In the genomic region with DNA sequence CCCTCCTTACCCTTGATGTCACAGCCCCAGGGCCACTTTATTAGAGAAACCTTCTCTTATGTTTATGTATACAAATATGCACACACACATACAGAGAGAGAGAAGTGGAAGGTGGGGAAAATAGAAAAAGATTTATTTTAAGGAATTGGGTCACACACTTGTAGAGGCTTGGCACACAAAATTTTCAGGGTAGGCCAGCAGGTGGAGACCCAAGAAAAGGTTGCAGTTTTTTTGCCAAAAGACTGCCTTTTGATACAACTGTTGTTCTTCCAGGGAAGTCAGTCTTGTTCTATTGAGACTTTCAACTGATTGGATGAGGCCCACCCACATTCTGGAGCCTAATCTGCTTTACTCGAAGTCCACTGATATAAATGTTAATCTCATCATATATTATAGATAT, we compare ENCODE assay signal across 32 cellular contexts.
"Had no signal": no experiment of that assay in that cellular context is flagged by ENCODE, and none has a peak within 500 bp of the region (broad histone marks: within the 10 kb centered on the region; RNA-seq: fewer than 3 reads in every experiment).

No MANE protein-coding gene starts in this region.

- H3K4me3 ChIP-seq: SJCRH30, SK-N-MC had no signal

- H3K4me3 Mint-ChIP-seq: activated CD4-positive, alpha-beta T cell treated with anti-CD3 and anti-CD28 coated beads, Interleukin-2, amount 10 ng/mL, durations not matched to agents 24 days and 14 days; activated naive CD8-positive, alpha-beta T cell; activated naive CD8-positive, alpha-beta T cell treated with anti-CD3 and anti-CD28 coated beads, Interleukin-2, amount 50 U/mL, for 24 hours; brain had no signal

- H3K27ac Mint-ChIP-seq: activated CD4-positive, alpha-beta T cell treated with anti-CD3 and anti-CD28 coated beads, Interleukin-2, amount 10 ng/mL, durations not matched to agents 24 days and 14 days; activated naive CD8-positive, alpha-beta T cell; activated naive CD8-positive, alpha-beta T cell treated with anti-CD3 and anti-CD28 coated beads, Interleukin-2, amount 50 U/mL, for 24 hours; activated T-helper 2 cell treated with anti-CD3 and anti-CD28 coated beads, Interferon-gamma antibody, Interleukin-2, Interleukin-4, amounts not matched to agents 10 μg/mL and 5 μg/mL and 100 μg/mL, durations not matched to agents 14 hours and 24 hours and 36 hours; brain had no signal

- H3K4me1 ChIP-seq: SJCRH30 had no signal

- H3K9me3 Mint-ChIP-seq: activated CD4-positive, alpha-beta T cell treated with anti-CD3 and anti-CD28 coated beads, Interleukin-2, amount 10 ng/mL, durations not matched to agents 24 days and 14 days; activated naive CD8-positive, alpha-beta T cell treated with anti-CD3 and anti-CD28 coated beads, Interleukin-2, amount 50 U/mL, for 24 hours; activated T-helper 2 cell treated with anti-CD3 and anti-CD28 coated beads, Interferon-gamma antibody, Interleukin-2, Interleukin-4, amounts not matched to agents 10 μg/mL and 5 μg/mL and 100 μg/mL, durations not matched to agents 14 hours and 24 hours and 36 hours; brain had no signal

- H3K27ac ChIP-seq: SJCRH30, SK-N-MC, WERI-Rb-1 had no signal

- ATAC-seq: activated naive CD8-positive, alpha-beta T cell treated with anti-CD3 and anti-CD28 coated beads, Interleukin-2, amount 50 U/mL, for 24 hours had no signal

- H3K27me3 ChIP-seq: SJCRH30 had no signal

- DNase-seq: activated CD4-positive, alpha-beta T cell treated with anti-CD3 and anti-CD28 coated beads for 1 hour; activated CD4-positive, alpha-beta T cell treated with anti-CD3 and anti-CD28 coated beads, Interleukin-2, amount 10 ng/mL, durations not matched to agents 24 days and 14 days; activated CD4-positive, alpha-beta T cell treated with anti-CD3 and anti-CD28 coated beads, Interleukin-2, amount 50 U/mL, for 48 hours; activated CD4-positive, CD25-positive, alpha-beta regulatory T cell; activated gamma-delta T cell; activated naive CD4-positive, alpha-beta T cell treated with Interleukin-2 at 50 U/mL for 16 hours; activated naive CD8-positive, alpha-beta T cell treated with anti-CD3 and anti-CD28 coated beads, Interleukin-2, amount 50 U/mL, for 24 hours; activated T-cell treated with anti-CD3 and anti-CD28 coated beads, Interleukin-2, amount 50 U/mL, for 1 hour; anterior cingulate cortex; caudate nucleus; Kasumi-1; KG1; MM.1S; MV-4-11; NCI-H1092; NCI-H1436 treated with DMSO at 0.1 percent for 48 hours; NCI-H1694 treated with DMSO at 0.1 percent for 48 hours; NCI-H2029 treated with DMSO at 0.1 percent for 48 hours; NCI-H2107; NCI-H2171; NCI-H510A; NCI-H526; NCI-H748 treated with DMSO at 0.1 percent for 48 hours; OCI-M1; SHP77; SJCRH30; T1000; WERI-Rb-1 had no signal

- H3K4me1 Mint-ChIP-seq: activated CD4-positive, alpha-beta T cell treated with anti-CD3 and anti-CD28 coated beads, Interleukin-2, amount 10 ng/mL, durations not matched to agents 24 days and 14 days; activated naive CD8-positive, alpha-beta T cell treated with anti-CD3 and anti-CD28 coated beads, Interleukin-2, amount 50 U/mL, for 24 hours had no signal

- H3K36me3 ChIP-seq: SJCRH30, WERI-Rb-1 had no signal

- H3K9me3 ChIP-seq: SJCRH30 had no signal

- H3K36me3 Mint-ChIP-seq: activated naive CD8-positive, alpha-beta T cell; brain had no signal

- H3K27me3 Mint-ChIP-seq: activated naive CD8-positive, alpha-beta T cell; brain had no signal
